In the genomic region with DNA sequence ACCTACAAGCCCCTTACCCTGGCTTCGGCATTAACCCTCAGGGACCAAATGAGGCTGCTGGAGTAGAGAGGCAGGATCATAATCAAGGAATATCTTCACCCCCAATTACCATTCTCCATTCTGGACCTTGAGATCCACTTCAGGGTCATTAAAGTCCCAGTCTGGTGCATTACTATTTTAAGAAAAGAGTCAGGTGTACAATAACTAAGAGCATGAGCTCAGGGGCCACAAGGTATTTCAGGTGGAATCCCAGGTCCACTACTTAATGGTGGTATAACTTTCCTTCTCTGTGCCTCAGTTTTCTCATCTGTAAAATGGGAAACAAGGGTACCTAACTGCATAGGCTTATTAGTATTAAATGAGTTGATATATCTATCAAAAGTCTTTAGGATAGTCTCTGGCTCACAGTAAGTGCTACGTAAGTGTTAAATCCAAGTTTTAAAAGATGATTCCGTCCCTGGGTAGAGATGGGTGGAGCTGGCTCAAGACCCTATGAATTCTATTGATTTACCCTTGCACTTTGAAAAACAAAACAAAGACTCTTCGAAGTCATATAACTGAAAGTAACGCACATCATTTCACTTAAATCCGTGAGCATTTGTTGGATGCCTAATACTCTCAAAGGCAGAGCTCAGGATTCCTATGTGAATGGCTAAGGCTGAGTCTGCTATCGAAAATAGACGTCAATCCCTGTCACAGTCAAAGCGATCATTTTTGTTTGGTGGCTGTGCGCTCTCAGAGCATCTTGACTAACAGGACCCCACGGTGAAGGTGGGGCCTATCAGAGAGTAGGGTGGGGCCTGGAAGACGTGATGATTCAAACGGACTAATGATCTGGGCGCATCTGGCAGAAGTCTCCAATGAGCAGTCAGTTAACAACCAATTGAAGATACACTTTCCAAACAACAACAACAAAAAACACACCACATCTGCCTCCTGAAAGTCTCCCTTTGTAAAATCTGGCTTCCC, we compare ENCODE assay signal across 8 cellular contexts. TPM values are rescaled to one million over a fixed set of nuclear protein-coding genes. Genes with fewer than 3 reads are reported as not detected.
A peak's percentile ranks its signal among the peaks of the same experiment; 100 is the strongest.
DNase-seq lines count a peak whose midpoint lies in the region; ATAC-seq and TF ChIP-seq lines count a peak whose summit lies in the region.

No MANE protein-coding gene starts in this region.

- H3K4me3 ChIP-seq in CD4-positive, alpha-beta memory T cell (ENCODE audit: low read length in 2 of 2), result peak overlapping the region; percentile 67 to 83
- H3K4me3 ChIP-seq in Jurkat, Clone E6-1 (ENCODE audit: low read length), result peak overlapping the region; percentile 54
- peak overlapping the region; percentile 81 for H3K4me3 ChIP-seq in astrocyte of the spinal cord (ENCODE audit: low read depth, low read length)
- peak overlapping the region; percentile 28 for H3K4me3 ChIP-seq in lung

- intact Hi-C loops in CD4-positive, alpha-beta memory T cell (cut with micrococcal nuclease), result loop anchor here (1.0 kb wide), 1 partner anchor 24 kb away; a partner anchor contains a TSS

- in situ Hi-C loops in astrocyte of the spinal cord (cut with HindIII; ENCODE audit: low sequenced_read_pairs), result no loop called here

- TF ChIP-seq CTCF in astrocyte of the spinal cord (IDR thresholded peaks at IDR 0.05; ENCODE audit: low read depth, low read length) (no peak), lung (IDR thresholded peaks at IDR 0.05; ENCODE audit: control extremely low read depth, extremely low read depth) (no peak)

- POLR2A ChIA-PET in CD4-positive, alpha-beta memory T cell (lab: Charles Lee; ENCODE audit: partially characterized antibody), result interaction anchor here (0.7 to 3.8 kb wide), 7 partner anchors 10 to 120 kb away, joined by 3 to 129 read pairs (median 23); a partner anchor contains a TSS

- peaks cover 0 to 12% of the 10 kb centered on the region in 2 donors for H3K36me3 Mint-ChIP-seq in CD4-positive, alpha-beta memory T cell

- CTCF ChIA-PET in CD4-positive, alpha-beta memory T cell (lab: Charles Lee; ENCODE audit: partially characterized antibody), result interaction anchor here (1.0 kb wide), 1 partner anchor 21 kb away, joined by 4 read pairs; no protein-coding TSS in a partner anchor

- no peak for ATAC-seq in lung (ENCODE audit: insufficient read depth, low FRiP score)
- no peak for ATAC-seq in GM18870 (IDR thresholded peaks at IDR 0.05; ENCODE audit: unreplicated experiment)
- no peak for ATAC-seq in GM19351 (IDR thresholded peaks at IDR 0.05; ENCODE audit: unreplicated experiment)
- no peak for ATAC-seq in GM18511 (IDR thresholded peaks at IDR 0.05; ENCODE audit: unreplicated experiment)

- H3K4me3 Mint-ChIP-seq in CD4-positive, alpha-beta memory T cell, result peak overlapping the region; percentile 92 to 98 (median 96)

- peaks cover 34% of the 10 kb centered on the region for H3K4me1 ChIP-seq in CD4-positive, alpha-beta memory T cell (ENCODE audit: insufficient read depth, low read length)
- peaks cover 2 to 6% of the 10 kb centered on the region in 2 donors for H3K4me1 ChIP-seq in lung (ENCODE audit: control insufficient read depth in 2 of 2, insufficient read depth in 2 of 2, low read length in 2 of 2)

- H3K27ac ChIP-seq in CD4-positive, alpha-beta memory T cell (ENCODE audit: low read depth, low read length), result peak overlapping the region; percentile 87
- H3K27ac ChIP-seq in lung (ENCODE audit: low read depth in 1 of 2, low read length in 1 of 2), result peak overlapping the region; percentile 89 to 91

- peak overlapping the region; percentile 95 to 100 (median 98) for H3K27ac Mint-ChIP-seq in CD4-positive, alpha-beta memory T cell

- no peaks in the 10 kb centered on the region for H3K27me3 ChIP-seq in CD4-positive, alpha-beta memory T cell (ENCODE audit: insufficient read depth, low read length)
- no peaks in the 10 kb centered on the region for H3K27me3 ChIP-seq in lung (ENCODE audit: control insufficient read depth, insufficient read depth)

- H3K4me1 Mint-ChIP-seq in CD4-positive, alpha-beta memory T cell, result peaks cover 25 to 52% (median 36%) of the 10 kb centered on the region in 4 donors

- DNase-seq in CD4-positive, alpha-beta memory T cell, result no peak
- DNase-seq in Jurkat, Clone E6-1 (ENCODE audit: low read depth, low spot score), result peak; percentile 51
- DNase-seq in astrocyte of the spinal cord (ENCODE audit: low read depth, low spot score) (no peak), lung (ENCODE audit: low spot score) (no peak)
- no peak for DNase-seq in activated CD8-positive, alpha-beta memory T cell treated with anti-CD3 and anti-CD28 coated beads, Interleukin-2, amount 50 U/mL, for 48 hours

- no peaks in the 10 kb centered on the region for H3K36me3 ChIP-seq in CD4-positive, alpha-beta memory T cell (ENCODE audit: insufficient read depth, low read length)
- no peaks in the 10 kb centered on the region for H3K36me3 ChIP-seq in lung (ENCODE audit: control insufficient read depth in 2 of 2, insufficient read depth in 2 of 2, low read length in 2 of 2)

- H3K27me3 Mint-ChIP-seq in CD4-positive, alpha-beta memory T cell, result peaks cover 0 to 2% of the 10 kb centered on the region in 2 donors

- H3K9me3 Mint-ChIP-seq in CD4-positive, alpha-beta memory T cell, result peaks cover 0 to 2% (median 0%) of the 10 kb centered on the region in 8 donors

- no peaks in the 10 kb centered on the region for H3K9me3 ChIP-seq in CD4-positive, alpha-beta memory T cell (ENCODE audit: control insufficient read depth in 1 of 2, low read length in 2 of 2)
- H3K9me3 ChIP-seq in lung (ENCODE audit: control insufficient read depth in 2 of 2, insufficient read depth in 1 of 2, low read length in 1 of 2), result no peaks in the 10 kb centered on the region

- 76 to 81% methylated on average over 14 of the region's 14 CpGs for whole genome bisulfite sequencing in lung, 2 donors

RNA-seq across cellular contexts. Expression of a gene that starts 1.0 kb away (rescaled TPM):
- 100 to 1,000 TPM; 111 to 117 TPM for total RNA-seq in CD4-positive, alpha-beta memory T cell
- polyA plus RNA-seq in CD4-positive, alpha-beta memory T cell, result 10 to 100 TPM in 1 of 2 donors, 1 to 10 TPM in 1; 9.0 to 13.3 TPM
- polyA plus RNA-seq in Jurkat, Clone E6-1 (2012; ENCODE audit: insufficient read depth, insufficient read length), result 172 TPM
- 100 to 1,000 TPM; 109 to 285 TPM for total RNA-seq in lung
- polyA plus RNA-seq in lung, result 10 to 100 TPM; 28.6 to 56.3 TPM

RNA-seq across cellular contexts. Expression of a gene that starts 24.3 kb away (rescaled TPM):
- 10 to 100 TPM; 59.7 to 62.0 TPM for total RNA-seq in CD4-positive, alpha-beta memory T cell
- 100 to 1,000 TPM in 1 of 2 donors, 10 to 100 TPM in 1; 96.6 to 102 TPM for polyA plus RNA-seq in CD4-positive, alpha-beta memory T cell
- 18.6 TPM for polyA plus RNA-seq in Jurkat, Clone E6-1 (2012; ENCODE audit: insufficient read depth, insufficient read length)
- total RNA-seq in lung, result 10 to 100 TPM; 11.4 to 19.5 TPM
- 10 to 100 TPM in 1 of 2 donors, 1 to 10 TPM in 1; 8.7 to 20.0 TPM for polyA plus RNA-seq in lung

Comparison
In these comparisons a context has a peak if more than half of its experiments do, and no peak if none do; other contexts are left out.
1. H3K4me3 ChIP-seq: peak in every context shown above with its lines; median percentile 81 in astrocyte of the spinal cord; 75 in CD4-positive, alpha-beta memory T cell; 54 in Jurkat, Clone E6-1; 28 in lung.